22 cellular contexts compared by ENCODE assay signal in the genomic region with DNA sequence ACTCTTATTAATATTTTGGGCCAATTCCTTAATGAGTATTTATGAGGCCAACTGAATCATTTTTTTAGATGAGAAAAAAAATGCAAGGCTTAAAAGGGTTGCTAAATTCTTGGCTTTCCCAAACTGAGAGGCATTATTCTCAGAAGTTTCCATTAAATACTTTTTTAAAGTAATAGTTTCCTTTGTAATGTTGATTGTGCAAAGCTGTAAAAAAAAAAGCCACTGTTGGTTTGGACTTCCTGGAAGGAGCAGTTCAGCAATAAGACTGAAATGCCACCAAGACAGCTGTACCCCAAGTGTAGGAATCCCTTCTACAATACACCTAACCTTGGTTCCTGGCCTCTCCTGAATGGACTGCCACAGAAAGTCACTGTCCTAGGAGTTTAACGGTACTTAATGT.
DNase-seq lines count a peak whose midpoint lies in the region; ATAC-seq and TF ChIP-seq lines count a peak whose summit lies in the region.
"Had no signal": no experiment of that assay in that cellular context is flagged by ENCODE, and none has a peak within 500 bp of the region (broad histone marks: within the 10 kb centered on the region; RNA-seq: fewer than 3 reads in every experiment).

No MANE protein-coding gene starts in this region.

- peaks cover 8% of the 10 kb centered on the region for H3K27me3 Mint-ChIP-seq in activated naive CD8-positive, alpha-beta T cell treated with anti-CD3 and anti-CD28 coated beads for 36 hours
- H3K27me3 Mint-ChIP-seq in activated naive CD8-positive, alpha-beta T cell treated with anti-CD3 and anti-CD28 coated beads, Interleukin-2, amount 50 U/mL, for 24 hours, result no peaks in the 10 kb centered on the region
- H3K27me3 Mint-ChIP-seq: activated B cell treated with CpG ODN at 0.5 μM for 24 hours had no signal

- H3K27ac Mint-ChIP-seq in activated naive CD8-positive, alpha-beta T cell treated with anti-CD3 and anti-CD28 coated beads for 36 hours, result peak overlapping the region; percentile 30
- no peak overlapping the region for H3K27ac Mint-ChIP-seq in activated naive CD8-positive, alpha-beta T cell treated with anti-CD3 and anti-CD28 coated beads, Interleukin-2, amount 50 U/mL, for 24 hours
- H3K27ac Mint-ChIP-seq: activated B cell treated with CpG ODN at 0.5 μM for 24 hours; T-helper 2 cell treated with Interferon-gamma antibody and Interleukin-4, amounts not matched to agents 5 μg/mL and 100 μg/mL, for 36 hours had no signal

- no peak for TF ChIP-seq CTCF in A673 (conservative IDR thresholded peaks at IDR 0.05; ENCODE audit: low read depth, low read length)

- H3K36me3 ChIP-seq in adipocyte (ENCODE audit: control insufficient read depth, insufficient read depth, low read length, severe bottlenecking), result no peaks in the 10 kb centered on the region
- peaks cover 0 to 10% (median 0%) of the 10 kb centered on the region in 5 donors for H3K36me3 ChIP-seq in subcutaneous abdominal adipose tissue (ENCODE audit: control insufficient read depth in 5 of 5, insufficient read depth in 5 of 5, low read length in 5 of 5)
- no peaks in the 10 kb centered on the region for H3K36me3 ChIP-seq in A673 (ENCODE audit: insufficient read depth, low read length, poor library complexity, severe bottlenecking)
- H3K36me3 ChIP-seq: gastroesophageal sphincter, MG63 had no signal

- ATAC-seq in activated naive CD8-positive, alpha-beta T cell treated with anti-CD3 and anti-CD28 coated beads, Interleukin-2, amount 50 U/mL, for 24 hours, result no peak
- ATAC-seq: gastroesophageal sphincter, Panc1 had no signal

- BruUV-seq in A673 (replicated peaks; lab: Mats Ljungman, UMichigan), result no TSS peak

- no peak overlapping the region for H3K4me3 Mint-ChIP-seq in activated naive CD8-positive, alpha-beta T cell treated with anti-CD3 and anti-CD28 coated beads for 36 hours
- H3K4me3 Mint-ChIP-seq in activated naive CD8-positive, alpha-beta T cell treated with anti-CD3 and anti-CD28 coated beads, Interleukin-2, amount 50 U/mL, for 24 hours, result no peak overlapping the region
- H3K4me3 Mint-ChIP-seq: activated B cell treated with CpG ODN at 0.5 μM for 24 hours; T-helper 2 cell treated with Interferon-gamma antibody and Interleukin-4, amounts not matched to agents 5 μg/mL and 100 μg/mL, for 36 hours had no signal

- POLR2A ChIA-PET in A673 (lab: Charles Lee; ENCODE audit: low non-redundant PET), result interaction anchor here (0.6 kb wide), 1 partner anchor 79 kb away, joined by 3 read pairs; no protein-coding TSS in a partner anchor

- no peaks in the 10 kb centered on the region for H3K36me3 Mint-ChIP-seq in activated naive CD8-positive, alpha-beta T cell treated with anti-CD3 and anti-CD28 coated beads for 36 hours
- H3K36me3 Mint-ChIP-seq in activated naive CD8-positive, alpha-beta T cell treated with anti-CD3 and anti-CD28 coated beads, Interleukin-2, amount 50 U/mL, for 24 hours (ENCODE audit: low read depth), result no peaks in the 10 kb centered on the region

- no peaks in the 10 kb centered on the region for H3K9me3 Mint-ChIP-seq in activated naive CD8-positive, alpha-beta T cell treated with anti-CD3 and anti-CD28 coated beads for 36 hours
- no peaks in the 10 kb centered on the region for H3K9me3 Mint-ChIP-seq in activated naive CD8-positive, alpha-beta T cell treated with anti-CD3 and anti-CD28 coated beads, Interleukin-2, amount 50 U/mL, for 24 hours
- H3K9me3 Mint-ChIP-seq: activated B cell treated with CpG ODN at 0.5 μM for 24 hours; T-helper 2 cell treated with Interferon-gamma antibody and Interleukin-4, amounts not matched to agents 5 μg/mL and 100 μg/mL, for 36 hours had no signal

- H3K4me3 ChIP-seq in adipocyte (ENCODE audit: low read length), result no peak overlapping the region
- H3K4me3 ChIP-seq in subcutaneous abdominal adipose tissue (ENCODE audit: low read depth in 1 of 5, low read length in 5 of 5), result no peak overlapping the region
- no peak overlapping the region for H3K4me3 ChIP-seq in A673 (ENCODE audit: low read depth, low read length, poor library complexity, severe bottlenecking)
- H3K4me3 ChIP-seq: gastroesophageal sphincter, lung, MG63, stomach had no signal

- intact Hi-C loops in A673 (cut with micrococcal nuclease; ENCODE audit: unreplicated experiment), result no loop called here

- CTCF ChIA-PET in A673 (lab: Charles Lee), result no interaction called here

- H3K27me3 ChIP-seq in adipocyte (replicated peaks; ENCODE audit: control insufficient read depth, insufficient read depth, low read length) (no peaks in the 10 kb centered on the region), subcutaneous abdominal adipose tissue (ENCODE audit: control insufficient read depth in 5 of 5, insufficient read depth in 4 of 5, low read length in 5 of 5) (no peaks in the 10 kb centered on the region), A673 (replicated peaks; ENCODE audit: insufficient read depth, low read depth, low read length, poor library complexity) (no peaks in the 10 kb centered on the region)
- H3K27me3 ChIP-seq: gastroesophageal sphincter, MG63, stomach had no signal

- H3K4me1 ChIP-seq in adipocyte (ENCODE audit: control insufficient read depth, insufficient read depth, low read length) (peaks cover 59% of the 10 kb centered on the region), subcutaneous abdominal adipose tissue (ENCODE audit: control insufficient read depth in 5 of 5, insufficient read depth in 5 of 5, low read length in 5 of 5) (peaks cover 8 to 21% (median 14%) of the 10 kb centered on the region in 5 donors), A673 (ENCODE audit: insufficient read depth, low read length, poor library complexity, severe bottlenecking) (peaks cover 12% of the 10 kb centered on the region)

- DNase-seq in activated naive CD8-positive, alpha-beta T cell treated with anti-CD3 and anti-CD28 coated beads for 36 hours, result no peak
- DNase-seq in activated naive CD8-positive, alpha-beta T cell treated with anti-CD3 and anti-CD28 coated beads, Interleukin-2, amount 50 U/mL, for 24 hours, result no peak
- DNase-seq in adipocyte (ENCODE audit: low read depth) (peak; percentile 47), foreskin melanocyte (peak; percentile 33), DMS153 treated with DMSO at 0.1 percent for 48 hours (lab: John Stamatoyannopoulos, UW; ENCODE audit: unreplicated experiment) (no peak), A673 (ENCODE audit: low spot score) (no peak)
- DNase-seq in activated naive CD4-positive, alpha-beta T cell treated with anti-CD3 and anti-CD28 coated beads, Interleukin-2, amount 50 U/mL, for 16 hours, result no peak
- DNase-seq: activated B cell treated with CpG ODN at 0.5 μM for 24 hours; activated CD4-positive, alpha-beta T cell treated with anti-CD3 and anti-CD28 coated beads, Interleukin-2, amount 50 U/mL, for 4 hours; activated effector memory CD4-positive, alpha-beta T cell treated with Interleukin-2 at 50 U/mL for 16 hours; C1 segment of cervical spinal cord; Calu3; caudate nucleus; MG63; NCI-H1436 treated with DMSO at 0.1 percent for 48 hours; NCI-H524 treated with DMSO at 0.1 percent for 48 hours; stomach had no signal

- peaks cover 21% of the 10 kb centered on the region for H3K4me1 Mint-ChIP-seq in activated naive CD8-positive, alpha-beta T cell treated with anti-CD3 and anti-CD28 coated beads for 36 hours
- H3K4me1 Mint-ChIP-seq in activated naive CD8-positive, alpha-beta T cell treated with anti-CD3 and anti-CD28 coated beads, Interleukin-2, amount 50 U/mL, for 24 hours, result peaks cover 3% of the 10 kb centered on the region
- H3K4me1 Mint-ChIP-seq: activated B cell treated with CpG ODN at 0.5 μM for 24 hours had no signal

- H3K27ac ChIP-seq in subcutaneous abdominal adipose tissue (ENCODE audit: low read depth, low read length), result peak overlapping the region; percentile 71
- H3K27ac ChIP-seq in A673 (ENCODE audit: low read depth, low read length, poor library complexity, severe bottlenecking), result no peak overlapping the region
- H3K27ac ChIP-seq: gastroesophageal sphincter had no signal

- peak overlapping the region; percentile 65 for H3K9ac ChIP-seq in adipocyte (ENCODE audit: low read length)
- peak overlapping the region in 1 of 5 donors; percentile 11 for H3K9ac ChIP-seq in subcutaneous abdominal adipose tissue (ENCODE audit: low read length in 5 of 5)

- H3K9me3 ChIP-seq in adipocyte (ENCODE audit: control insufficient read depth, low read length) (no peaks in the 10 kb centered on the region), subcutaneous abdominal adipose tissue (ENCODE audit: control insufficient read depth in 5 of 5, low read length in 5 of 5) (no peaks in the 10 kb centered on the region), A673 (ENCODE audit: low read depth, low read length, poor library complexity, severe bottlenecking) (no peaks in the 10 kb centered on the region)
- H3K9me3 ChIP-seq: gastroesophageal sphincter, MG63, stomach had no signal

Comparison
In these comparisons a context has a peak if more than half of its experiments do, and no peak if none do; other contexts are left out.
1. DNase-seq: peak in adipocyte (single experiment) and foreskin melanocyte (single experiment); none in activated naive CD8-positive, alpha-beta T cell treated with anti-CD3 and anti-CD28 coated beads for 36 hours (single experiment), activated naive CD8-positive, alpha-beta T cell treated with anti-CD3 and anti-CD28 coated beads, Interleukin-2, amount 50 U/mL, for 24 hours (single experiment), DMS153 treated with DMSO at 0.1 percent for 48 hours (single experiment), A673 (single experiment) and activated naive CD4-positive, alpha-beta T cell treated with anti-CD3 and anti-CD28 coated beads, Interleukin-2, amount 50 U/mL, for 16 hours (single experiment).